12 cellular contexts compared by ENCODE assay signal in genomic region chr3:123521179-123521969, GRCh38.
DNase-seq lines count a peak whose midpoint lies in the region; ATAC-seq and TF ChIP-seq lines count a peak whose summit lies in the region.
"Had no signal": no experiment of that assay in that cellular context is flagged by ENCODE, and none has a peak within 500 bp of the region (broad histone marks: within the 10 kb centered on the region; RNA-seq: fewer than 3 reads in every experiment).

No MANE protein-coding gene starts in this region.

- no peaks in the 10 kb centered on the region for H3K27me3 Mint-ChIP-seq in natural killer cell (ENCODE audit: low read depth in 2 of 2)
- H3K27me3 Mint-ChIP-seq in natural killer cell treated with Interleukin-12 subunit alpha and Interleukin-12 subunit beta and Interleukin-15 and Interleukin-18, amount 100 ng/mL, for 72 hours, result no peaks in the 10 kb centered on the region

- H3K9me3 Mint-ChIP-seq in natural killer cell, result no peaks in the 10 kb centered on the region
- H3K9me3 Mint-ChIP-seq in natural killer cell treated with Interleukin-12 subunit alpha and Interleukin-12 subunit beta and Interleukin-15 and Interleukin-18, amount 100 ng/mL, for 72 hours, result no peaks in the 10 kb centered on the region
- H3K9me3 Mint-ChIP-seq: activated T-helper 2 cell treated with anti-CD3 and anti-CD28 coated beads, Interferon-gamma antibody, Interleukin-2, Interleukin-4, amounts not matched to agents 10 μg/mL and 5 μg/mL and 100 μg/mL, durations not matched to agents 14 hours and 24 hours and 36 hours had no signal

- WGBS in gastroesophageal sphincter (ENCODE audit: low coverage in 1 of 2), 2 donors, result 21 to 28% methylated on average over 2 to 3 of the region's 3 CpGs
- 69 to 76% (median 72%) methylated on average over 3 of the region's 3 CpGs for WGBS in psoas muscle, 3 donors

- peaks cover 8% of the 10 kb centered on the region for H3K36me3 Mint-ChIP-seq in natural killer cell
- H3K36me3 Mint-ChIP-seq in natural killer cell treated with Interleukin-12 subunit alpha and Interleukin-12 subunit beta and Interleukin-15 and Interleukin-18, amount 100 ng/mL, for 72 hours, result peaks cover 13% of the 10 kb centered on the region

- H3K4me3 ChIP-seq in gastroesophageal sphincter, result no peak overlapping the region
- no peak overlapping the region for H3K4me3 ChIP-seq in tibial artery
- no peak overlapping the region for H3K4me3 ChIP-seq in BE2C (ENCODE audit: low read depth, low read length)
- no peak overlapping the region for H3K4me3 ChIP-seq in psoas muscle
- H3K4me3 ChIP-seq: heart right ventricle had no signal

- peak overlapping the region; percentile 14 to 32 for H3K27ac Mint-ChIP-seq in natural killer cell
- H3K27ac Mint-ChIP-seq in natural killer cell treated with Interleukin-12 subunit alpha and Interleukin-12 subunit beta and Interleukin-15 and Interleukin-18, amount 100 ng/mL, for 72 hours, result no peak overlapping the region
- H3K27ac Mint-ChIP-seq: activated T-helper 2 cell treated with anti-CD3 and anti-CD28 coated beads, Interferon-gamma antibody, Interleukin-2, Interleukin-4, amounts not matched to agents 10 μg/mL and 5 μg/mL and 100 μg/mL, durations not matched to agents 14 hours and 24 hours and 36 hours had no signal

- TF ChIP-seq POLR2A in gastroesophageal sphincter (IDR thresholded peaks at IDR 0.05), result no peak

- no peak for DNase-seq in natural killer cell
- DNase-seq in natural killer cell treated with Interleukin-12 subunit alpha and Interleukin-12 subunit beta and Interleukin-15 and Interleukin-18, amount 100 ng/mL, for 72 hours (ENCODE audit: low spot score), result no peak
- DNase-seq in tibial artery, result no peak
- no peak for DNase-seq in BE2C
- DNase-seq in psoas muscle, result no peak
- DNase-seq: C1 segment of cervical spinal cord, heart right ventricle had no signal

- ATAC-seq in natural killer cell (no peak), gastroesophageal sphincter (no peak), psoas muscle (no peak), GM19035 (IDR thresholded peaks at IDR 0.05; ENCODE audit: unreplicated experiment) (no peak)
- no peak for ATAC-seq in natural killer cell treated with Interleukin-12 subunit alpha and Interleukin-12 subunit beta and Interleukin-15 and Interleukin-18, amount 100 ng/mL, for 72 hours

- no peaks in the 10 kb centered on the region for H3K27me3 ChIP-seq in gastroesophageal sphincter
- H3K27me3 ChIP-seq in tibial artery, result no peaks in the 10 kb centered on the region
- H3K27me3 ChIP-seq in BE2C, result no peaks in the 10 kb centered on the region
- H3K27me3 ChIP-seq in psoas muscle (ENCODE audit: insufficient read depth in 3 of 3, low read length in 2 of 3), result no peaks in the 10 kb centered on the region
- H3K27me3 ChIP-seq: heart right ventricle had no signal

- H3K36me3 ChIP-seq in gastroesophageal sphincter (peaks cover 0 to under 1% of the 10 kb centered on the region in 2 donors), tibial artery (peaks cover 0 to 7% (median 2%) of the 10 kb centered on the region in 3 donors), BE2C (peaks cover 5% of the 10 kb centered on the region; the same call in 1 of the 2 replicates), psoas muscle (ENCODE audit: insufficient read depth in 1 of 2, low read depth in 1 of 2) (peaks cover 0 to 7% of the 10 kb centered on the region in 2 donors)

- intact Hi-C loops in natural killer cell (cut with micrococcal nuclease), result no loop called here
- intact Hi-C loops in tibial artery (cut with DNase I; ENCODE audit: low total_unique reads), result no loop called here
- intact Hi-C loops in psoas muscle (cut with DNase I), result no loop called here

- peaks cover 4 to 54% (median 7%) of the 10 kb centered on the region in 3 donors for H3K4me1 ChIP-seq in gastroesophageal sphincter
- peaks cover 5 to 47% (median 22%) of the 10 kb centered on the region in 4 donors for H3K4me1 ChIP-seq in tibial artery
- H3K4me1 ChIP-seq in BE2C, result no peaks in the 10 kb centered on the region
- no peaks in the 10 kb centered on the region for H3K4me1 ChIP-seq in psoas muscle

- peaks cover 49 to 62% of the 10 kb centered on the region in 2 donors for H3K4me1 Mint-ChIP-seq in natural killer cell
- H3K4me1 Mint-ChIP-seq in natural killer cell treated with Interleukin-12 subunit alpha and Interleukin-12 subunit beta and Interleukin-15 and Interleukin-18, amount 100 ng/mL, for 72 hours (ENCODE audit: low read depth in 2 of 2), result peaks cover 40 to 43% of the 10 kb centered on the region in 2 donors

- H3K9me3 ChIP-seq in gastroesophageal sphincter (no peaks in the 10 kb centered on the region), tibial artery (no peaks in the 10 kb centered on the region), BE2C (no peaks in the 10 kb centered on the region), psoas muscle (no peaks in the 10 kb centered on the region)
- H3K9me3 ChIP-seq: heart right ventricle had no signal

- H3K4me3 Mint-ChIP-seq in natural killer cell, result no peak overlapping the region
- H3K4me3 Mint-ChIP-seq in natural killer cell treated with Interleukin-12 subunit alpha and Interleukin-12 subunit beta and Interleukin-15 and Interleukin-18, amount 100 ng/mL, for 72 hours, result no peak overlapping the region

- H3K27ac ChIP-seq in VCaP, result peak overlapping the region; percentile 55
- peak overlapping the region in 3 of 4 donors; percentile 47 to 72 (median 56) for H3K27ac ChIP-seq in gastroesophageal sphincter
- H3K27ac ChIP-seq in tibial artery, result peak overlapping the region; percentile 18 to 34
- no peak overlapping the region for H3K27ac ChIP-seq in psoas muscle
- H3K27ac ChIP-seq: heart right ventricle, RWPE1 had no signal

- TF ChIP-seq EP300 in gastroesophageal sphincter (IDR thresholded peaks at IDR 0.05), result no peak

- TF ChIP-seq CTCF in natural killer cell (IDR thresholded peaks at IDR 0.05) (no peak), VCaP (conservative IDR thresholded peaks at IDR 0.05) (no peak), gastroesophageal sphincter (IDR thresholded peaks at IDR 0.05) (no peak), tibial artery (IDR thresholded peaks at IDR 0.05) (no peak), BE2C (IDR thresholded peaks at IDR 0.05; ENCODE audit: low read depth, low read length) (no peak), psoas muscle (IDR thresholded peaks at IDR 0.05) (no peak)

Comparison
In these comparisons a context has a peak if more than half of its experiments do, and no peak if none do; other contexts are left out.
1. H3K27ac Mint-ChIP-seq: peak in natural killer cell (2 of 2); none in natural killer cell treated with Interleukin-12 subunit alpha and Interleukin-12 subunit beta and Interleukin-15 and Interleukin-18, amount 100 ng/mL, for 72 hours (0 of 2).